10 cellular contexts compared by ENCODE assay signal in the genomic region with DNA sequence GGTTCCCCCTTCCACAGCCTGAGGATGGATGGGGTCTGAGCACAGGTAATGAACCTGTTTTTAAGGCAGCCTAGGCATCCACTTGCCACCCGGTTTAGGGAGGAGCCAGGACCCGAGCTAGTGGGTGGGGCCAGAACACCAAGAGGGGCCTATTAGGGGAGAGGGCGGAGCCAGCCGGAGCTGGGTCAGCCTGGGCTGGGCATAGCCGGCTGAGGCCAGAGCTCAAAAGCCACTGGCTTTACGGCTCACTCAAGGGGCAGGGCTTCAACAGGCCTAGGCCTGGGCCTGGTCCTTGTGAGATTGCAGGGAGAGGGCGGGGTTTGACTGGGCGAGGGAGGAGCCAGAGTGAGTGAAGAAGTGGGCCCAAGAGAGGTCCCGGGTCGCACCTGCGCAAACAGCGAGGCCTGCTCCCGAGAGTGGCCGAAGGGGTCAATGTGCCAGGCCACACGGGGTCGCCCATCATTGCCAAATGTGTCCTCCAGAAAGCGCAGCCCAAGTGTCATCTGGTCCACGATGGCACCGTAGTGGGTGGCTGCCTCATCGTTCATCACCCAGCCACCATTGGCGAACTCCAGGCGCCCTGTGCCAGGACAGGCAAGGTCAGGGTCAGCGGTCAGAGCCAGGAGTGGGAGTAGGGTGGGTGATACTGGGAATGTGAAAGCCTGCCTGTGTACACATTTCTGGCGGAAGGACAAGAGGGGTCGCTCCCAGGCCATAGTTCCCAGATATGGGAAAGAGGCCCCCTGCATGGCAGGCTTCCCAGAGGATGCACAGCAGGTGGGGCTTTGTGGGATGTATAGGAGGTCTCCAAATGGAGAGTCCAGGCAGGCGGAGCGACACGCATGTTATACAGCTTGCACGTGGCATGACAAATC.
DNase-seq lines count a peak whose midpoint lies in the region; ATAC-seq and TF ChIP-seq lines count a peak whose summit lies in the region.
"Had no signal": no experiment of that assay in that cellular context is flagged by ENCODE, and none has a peak within 500 bp of the region (broad histone marks: within the 10 kb centered on the region; RNA-seq: fewer than 3 reads in every experiment).

No MANE protein-coding gene starts in this region.

- no peaks in the 10 kb centered on the region for H3K27me3 ChIP-seq in GM06990 (replicated peaks; ENCODE audit: control insufficient read depth, insufficient read depth, low read length)
- H3K27me3 ChIP-seq in iPS DF 6.9 (ENCODE audit: control insufficient read depth, insufficient read depth, low read length), result no peaks in the 10 kb centered on the region

- TF ChIP-seq CTCF in GM06990 (IDR thresholded peaks at IDR 0.05; ENCODE audit: insufficient read depth, low read length, poor library complexity, severe bottlenecking), result no peak

- no peaks in the 10 kb centered on the region for H3K9me3 ChIP-seq in iPS DF 6.9 (ENCODE audit: control insufficient read depth, insufficient read depth, low read length)

- peak overlapping the region; percentile 23 for H3K4me3 ChIP-seq in GM06990 (replicated peaks; ENCODE audit: low read depth, low read length)
- H3K4me3 ChIP-seq in iPS DF 6.9 (ENCODE audit: low read length), result no peak overlapping the region

- DNase-seq in AG08396 (ENCODE audit: low spot score) (peak; percentile 45), GM06990 (ENCODE audit: extremely low read depth, insufficient read length) (no peak), iPS DF 6.9 (ENCODE audit: low read depth, low spot score) (peak; percentile 90), HuH-7.5 (ENCODE audit: low spot score) (no peak), NCI-H2081 treated with DMSO at 0.1 percent for 48 hours (lab: John Stamatoyannopoulos, UW) (no peak)
- DNase-seq: glutamatergic neuron, NCI-H187 treated with DMSO at 0.1 percent for 48 hours had no signal

- peaks cover 3% of the 10 kb centered on the region; the same call in 1 of the 2 replicates for H3K4me1 ChIP-seq in iPS DF 6.9 (ENCODE audit: control insufficient read depth, insufficient read depth, low read length)

- WGBS in iPS DF 6.9 (ENCODE audit: insufficient coverage, insufficient read length), result no CpG with 5 or more reads among the region's 29 CpGs

- ATAC-seq in SK-N-SH treated with all-trans-retinoic acid at 6 μM for 48 hours, result no peak
- ATAC-seq in HG02610 (IDR thresholded peaks at IDR 0.05; ENCODE audit: unreplicated experiment), result no peak
- ATAC-seq in HG03095 (IDR thresholded peaks at IDR 0.05; ENCODE audit: unreplicated experiment), result no peak

- H3K27ac ChIP-seq in iPS DF 6.9 (ENCODE audit: low read length), result no peak overlapping the region

- H3K36me3 ChIP-seq in GM06990 (ENCODE audit: control insufficient read depth, insufficient read depth, low read length), result peaks cover 33% of the 10 kb centered on the region
- H3K36me3 ChIP-seq in iPS DF 6.9 (ENCODE audit: control insufficient read depth, insufficient read depth, low read length), result peaks cover 9% of the 10 kb centered on the region; the same call in 1 of the 2 replicates

TF ChIP-seq in SK-N-SH treated with all-trans-retinoic acid at 6 μM for 48 hours, 23 proteins besides CTCF, POLR2A, EP300 and RAD21:
- TF ChIP-seq ZNF565 (CRISPR knock-in tag; conservative IDR thresholded peaks at IDR 0.05; ENCODE audit: low read depth), result no peak
- no peak for TF ChIP-seq PPARA (CRISPR knock-in tag; IDR thresholded peaks at IDR 0.05; ENCODE audit: borderline replicate concordance)
- peak; percentile 95 for TF ChIP-seq ZFP3 (CRISPR knock-in tag; IDR thresholded peaks at IDR 0.05)
TF ChIP-seq in SK-N-SH treated with all-trans-retinoic acid at 6 μM for 48 hours: peak in this region for 1.

Comparison
In these comparisons a context has a peak if more than half of its experiments do, and no peak if none do; other contexts are left out.
1. DNase-seq: peak in AG08396 (single experiment) and iPS DF 6.9 (single experiment); none in GM06990 (single experiment), HuH-7.5 (single experiment) and NCI-H2081 treated with DMSO at 0.1 percent for 48 hours (single experiment).